In the genomic region with DNA sequence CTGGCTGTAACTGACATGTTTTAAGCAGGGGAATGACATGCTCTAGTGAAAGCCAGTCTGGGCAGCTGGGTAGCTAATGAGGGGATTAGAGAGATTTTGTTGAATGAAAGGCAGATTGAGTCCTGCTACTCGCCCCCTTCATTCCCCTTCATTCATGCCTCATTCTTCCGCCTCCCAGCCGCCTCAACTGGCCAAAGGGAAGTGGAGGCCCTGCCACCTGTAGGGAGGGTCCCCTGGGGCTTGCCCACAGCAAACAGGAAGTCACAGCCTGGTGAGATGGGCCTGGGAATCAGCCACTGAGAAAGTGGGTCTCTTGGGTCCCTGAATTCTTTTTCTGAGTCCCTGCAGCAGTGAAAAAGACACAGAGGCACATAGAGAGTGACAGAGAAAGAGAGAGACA, we compare ENCODE assay signal across 9 cellular contexts.
DNase-seq lines count a peak whose midpoint lies in the region; ATAC-seq and TF ChIP-seq lines count a peak whose summit lies in the region.
"Had no signal": no experiment of that assay in that cellular context is flagged by ENCODE, and none has a peak within 500 bp of the region (broad histone marks: within the 10 kb centered on the region; RNA-seq: fewer than 3 reads in every experiment).

No MANE protein-coding gene starts in this region.

- no peaks in the 10 kb centered on the region for H3K27me3 Mint-ChIP-seq in T-helper 2 cell treated with Interferon-gamma antibody and Interleukin-4, amounts not matched to agents 5 μg/mL and 100 μg/mL, for 36 hours (ENCODE audit: low read depth)
- H3K27me3 Mint-ChIP-seq in nephron progenitor cell (ENCODE audit: low read depth, poor library complexity), result peaks cover 8% of the 10 kb centered on the region

- no peaks in the 10 kb centered on the region for H3K9me3 Mint-ChIP-seq in T-helper 2 cell treated with Interferon-gamma antibody and Interleukin-4, amounts not matched to agents 5 μg/mL and 100 μg/mL, for 36 hours
- no peaks in the 10 kb centered on the region for H3K9me3 Mint-ChIP-seq in nephron progenitor cell
- H3K9me3 Mint-ChIP-seq: activated T-cell treated with anti-CD3 and anti-CD28 coated beads, Interleukin-2, amount 50 U/mL, for 4 hours had no signal

- H3K4me3 ChIP-seq in GM06990 (replicated peaks; ENCODE audit: low read depth, low read length) (no peak overlapping the region; the same call in 1 of the 2 replicates), HAP-1 (no peak overlapping the region)

- DNase-seq in GM06990 (ENCODE audit: extremely low read depth, insufficient read length) (peak; percentile 49), HAP-1 (ENCODE audit: low spot score in 2 of 2) (peak; percentile 24 to 55), nephron progenitor cell (no peak), AML-193 (lab: John Stamatoyannopoulos, UW) (no peak)
- no peak for DNase-seq in T-helper 2 cell treated with Interferon-gamma antibody and Interleukin-4, amounts not matched to agents 5 μg/mL and 100 μg/mL, for 36 hours (ENCODE audit: low spot score)
- DNase-seq in stimulated activated CD4-positive, alpha-beta T cell treated with anti-CD3 and anti-CD28 coated beads, Interleukin-4, amount 100 ng/mL, for 1 hour, result no peak
- DNase-seq: activated T-cell treated with anti-CD3 and anti-CD28 coated beads, Interleukin-2, amount 50 U/mL, for 4 hours; NCI-H2107 had no signal

- peak overlapping the region; percentile 1 for H3K27ac Mint-ChIP-seq in T-helper 2 cell treated with Interferon-gamma antibody and Interleukin-4, amounts not matched to agents 5 μg/mL and 100 μg/mL, for 36 hours
- peak overlapping the region; percentile 45 for H3K27ac Mint-ChIP-seq in nephron progenitor cell

- no peaks in the 10 kb centered on the region for H3K9me3 ChIP-seq in HAP-1

- H3K27me3 ChIP-seq in GM06990 (replicated peaks; ENCODE audit: control insufficient read depth, insufficient read depth, low read length) (no peaks in the 10 kb centered on the region), HAP-1 (ENCODE audit: low read depth) (no peaks in the 10 kb centered on the region)

- ATAC-seq in GM21526 (IDR thresholded peaks at IDR 0.05; ENCODE audit: low FRiP score, unreplicated experiment), result no peak
- ATAC-seq: activated T-cell treated with anti-CD3 and anti-CD28 coated beads, Interleukin-2, amount 50 U/mL, for 4 hours had no signal

- H3K4me3 Mint-ChIP-seq in T-helper 2 cell treated with Interferon-gamma antibody and Interleukin-4, amounts not matched to agents 5 μg/mL and 100 μg/mL, for 36 hours, result no peak overlapping the region
- H3K4me3 Mint-ChIP-seq in nephron progenitor cell, result no peak overlapping the region
- H3K4me3 Mint-ChIP-seq: activated T-cell treated with anti-CD3 and anti-CD28 coated beads, Interleukin-2, amount 50 U/mL, for 4 hours had no signal

- TF ChIP-seq CTCF in GM06990 (IDR thresholded peaks at IDR 0.05; ENCODE audit: insufficient read depth, low read length, poor library complexity, severe bottlenecking) (no peak), nephron progenitor cell (IDR thresholded peaks at IDR 0.05) (no peak)

- no peaks in the 10 kb centered on the region for H3K36me3 Mint-ChIP-seq in T-helper 2 cell treated with Interferon-gamma antibody and Interleukin-4, amounts not matched to agents 5 μg/mL and 100 μg/mL, for 36 hours (ENCODE audit: low read depth)
- no peaks in the 10 kb centered on the region for H3K36me3 Mint-ChIP-seq in nephron progenitor cell (ENCODE audit: low read depth)

- H3K36me3 ChIP-seq in GM06990 (ENCODE audit: control insufficient read depth, insufficient read depth, low read length) (peaks cover 11% of the 10 kb centered on the region), HAP-1 (replicated peaks) (no peaks in the 10 kb centered on the region)

- in situ Hi-C loops in HAP-1 (cut with MboI; ENCODE audit: low sequenced_read_pairs), result no loop called here

- peaks cover 9% of the 10 kb centered on the region for H3K4me1 Mint-ChIP-seq in T-helper 2 cell treated with Interferon-gamma antibody and Interleukin-4, amounts not matched to agents 5 μg/mL and 100 μg/mL, for 36 hours (ENCODE audit: low read depth)
- peaks cover 38% of the 10 kb centered on the region for H3K4me1 Mint-ChIP-seq in nephron progenitor cell

- no peaks in the 10 kb centered on the region for H3K4me1 ChIP-seq in HAP-1

Comparison
In these comparisons a context has a peak if more than half of its experiments do, and no peak if none do; other contexts are left out.
1. DNase-seq: peak in GM06990 (single experiment) and HAP-1 (2 of 2); none in T-helper 2 cell treated with Interferon-gamma antibody and Interleukin-4, amounts not matched to agents 5 μg/mL and 100 μg/mL, for 36 hours (single experiment), nephron progenitor cell (single experiment), stimulated activated CD4-positive, alpha-beta T cell treated with anti-CD3 and anti-CD28 coated beads, Interleukin-4, amount 100 ng/mL, for 1 hour (single experiment) and AML-193 (0 of 2).